Comparison of ENCODE assay signal across 8 cellular contexts in the genomic region with DNA sequence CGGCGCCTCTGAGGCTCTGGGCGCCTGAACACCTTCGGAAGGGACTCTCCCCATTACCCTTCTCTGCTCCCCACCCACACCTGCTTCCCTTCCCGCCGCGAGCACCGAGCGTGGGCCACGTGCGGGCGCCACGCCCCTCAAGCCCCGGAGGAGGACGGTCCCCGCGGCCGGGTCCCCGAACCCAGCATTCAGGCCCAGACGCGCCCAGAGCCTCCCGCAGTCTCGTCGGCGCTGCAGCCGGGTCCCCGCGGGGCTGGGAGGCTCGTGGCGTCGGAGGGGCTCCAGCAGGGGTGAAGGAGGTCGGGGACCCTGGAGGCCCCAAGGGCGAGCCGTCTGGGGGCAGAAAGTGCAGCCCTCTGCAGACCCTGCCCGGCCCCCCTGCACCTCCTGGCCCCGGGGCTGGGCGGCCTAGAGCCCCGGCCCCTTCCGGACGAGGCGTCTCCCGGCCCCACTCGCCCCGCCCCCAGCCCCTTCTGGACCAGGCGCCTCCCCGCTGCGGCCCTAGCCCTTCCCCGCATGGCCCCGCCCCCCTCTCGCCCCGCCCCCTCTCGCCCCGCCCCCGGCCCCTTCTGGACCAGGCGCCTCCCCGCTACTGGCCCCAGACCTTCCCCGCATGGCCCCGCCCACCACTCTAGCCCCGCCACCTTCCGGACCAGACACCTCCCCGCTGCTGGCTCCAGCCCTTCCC. TPM values are rescaled to one million over a fixed set of nuclear protein-coding genes. Genes with fewer than 3 reads are reported as not detected.
A peak's percentile ranks its signal among the peaks of the same experiment; 100 is the strongest.
DNase-seq lines count a peak whose midpoint lies in the region; ATAC-seq and TF ChIP-seq lines count a peak whose summit lies in the region.

No MANE protein-coding gene starts in this region.

- H3K36me3 Mint-ChIP-seq in osteocyte (ENCODE audit: unreplicated experiment), result no peaks in the 10 kb centered on the region

- H3K9me3 Mint-ChIP-seq in osteocyte (ENCODE audit: unreplicated experiment), result no peaks in the 10 kb centered on the region

- in situ Hi-C loops in SK-MEL-5 (cut with HindIII; ENCODE audit: low pct_unique_long_range_greater_than_20kb, low sequenced_read_pairs), result no loop called here

- peak overlapping the region; percentile 82 to 83 for H3K27ac ChIP-seq in tibial artery

- H3K4me3 ChIP-seq in tibial artery, result peak overlapping the region; percentile 60 to 65

- peaks cover 16% of the 10 kb centered on the region for H3K4me1 Mint-ChIP-seq in osteocyte (ENCODE audit: unreplicated experiment)

- peak overlapping the region; percentile 57 for H3K4me3 Mint-ChIP-seq in osteocyte (ENCODE audit: unreplicated experiment)

- peaks cover 3 to 47% (median 22%) of the 10 kb centered on the region in 4 donors for H3K4me1 ChIP-seq in tibial artery

- H3K27me3 ChIP-seq in tibial artery, result peaks cover 0 to 13% of the 10 kb centered on the region in 2 donors

- no peak overlapping the region for H3K27ac Mint-ChIP-seq in osteocyte (ENCODE audit: unreplicated experiment)

- peaks cover 6% of the 10 kb centered on the region for H3K27me3 Mint-ChIP-seq in osteocyte (ENCODE audit: unreplicated experiment)

- intact Hi-C loops in tibial artery (cut with DNase I; ENCODE audit: low total_unique reads), result no loop called here

- peak; percentile 58 for ATAC-seq in GM19328 (IDR thresholded peaks at IDR 0.05; ENCODE audit: unreplicated experiment)

- TF ChIP-seq CTCF in osteocyte (IDR thresholded peaks at IDR 0.05) (no peak), tibial artery (IDR thresholded peaks at IDR 0.05) (no peak)

- no peaks in the 10 kb centered on the region for H3K36me3 ChIP-seq in tibial artery

- H3K9me3 ChIP-seq in tibial artery, result no peaks in the 10 kb centered on the region

- DNase-seq in Ammon's horn (ENCODE audit: low spot score), result peak; percentile 80
- DNase-seq in HT1080 (ENCODE audit: low read depth), result peak; percentile 42
- peak; percentile 85 for DNase-seq in SK-MEL-5 (ENCODE audit: low read depth, low spot score)
- DNase-seq in activated naive CD4-positive, alpha-beta T cell (lab: John Stamatoyannopoulos, UW), result peak; percentile 54 to 86 (median 80)
- peak; percentile 99 for DNase-seq in germinal center (ENCODE audit: low spot score)
- DNase-seq in osteocyte (ENCODE audit: extremely low spot score, unreplicated experiment), result peak; percentile 92
- DNase-seq in tibial artery, result peak; percentile 87 to 93

RNA-seq across cellular contexts. Expression of a gene that starts 0.4 kb away (rescaled TPM):
- 0.26 and 1.1 TPM in 2 replicates for total RNA-seq in HT1080 (2014; rRNA removed; shearing (Covaris generic))
- 0.66 and 2.5 TPM in 2 replicates for polyA plus RNA-seq in HT1080 (2015; cell fraction: cytosol; rRNA removed)
- polyA plus RNA-seq in HT1080 (2015; cell fraction: nucleus; rRNA removed), result 0.64 TPM in 1 of 2 replicates, not detected in the other
- total RNA-seq in SK-MEL-5 (2014; rRNA removed; shearing (Covaris generic)), result 2.9 and 4.4 TPM in 2 replicates
- 5.8 and 10.1 TPM in 2 replicates for polyA plus RNA-seq in SK-MEL-5 (2015; cell fraction: cytosol; rRNA removed)
- not detected in 2 replicates for polyA plus RNA-seq in SK-MEL-5 (2015; cell fraction: nucleus; rRNA removed)
- total RNA-seq in osteocyte, result 0.73 and 1.3 TPM in 2 replicates

RNA-seq across cellular contexts. Expression of a gene that starts 19.9 kb away (rescaled TPM):
- not detected in 2 replicates for total RNA-seq in HT1080 (2014; rRNA removed; shearing (Covaris generic))
- polyA plus RNA-seq in HT1080 (2015; cell fraction: cytosol; rRNA removed), result not detected in 2 replicates
- polyA plus RNA-seq in HT1080 (2015; cell fraction: nucleus; rRNA removed), result not detected in 2 replicates
- 0.05 TPM in 1 of 2 replicates, not detected in the other for total RNA-seq in SK-MEL-5 (2014; rRNA removed; shearing (Covaris generic))
- polyA plus RNA-seq in SK-MEL-5 (2015; cell fraction: cytosol; rRNA removed), result not detected in 2 replicates
- not detected in 2 replicates for polyA plus RNA-seq in SK-MEL-5 (2015; cell fraction: nucleus; rRNA removed)
- not detected in 2 replicates for total RNA-seq in osteocyte

RNA-seq across cellular contexts. Expression of a gene that starts 24.1 kb away (rescaled TPM):
- 46.2 and 59.1 TPM in 2 replicates for total RNA-seq in HT1080 (2014; rRNA removed; shearing (Covaris generic))
- 37.4 and 42.9 TPM in 2 replicates for polyA plus RNA-seq in HT1080 (2015; cell fraction: cytosol; rRNA removed)
- polyA plus RNA-seq in HT1080 (2015; cell fraction: nucleus; rRNA removed), result 67.7 and 70.6 TPM in 2 replicates
- 27.9 and 40.6 TPM in 2 replicates for total RNA-seq in SK-MEL-5 (2014; rRNA removed; shearing (Covaris generic))
- 45.6 and 46.3 TPM in 2 replicates for polyA plus RNA-seq in SK-MEL-5 (2015; cell fraction: cytosol; rRNA removed)
- 48.1 and 57.4 TPM in 2 replicates for polyA plus RNA-seq in SK-MEL-5 (2015; cell fraction: nucleus; rRNA removed)
- 52.3 and 59.5 TPM in 2 replicates for total RNA-seq in osteocyte

Comparison
In these comparisons a context has a peak if more than half of its experiments do, and no peak if none do; other contexts are left out.
1. Peak in every context shown above with its lines: DNase-seq, ATAC-seq, H3K4me3 ChIP-seq and H3K27ac ChIP-seq.
2. DNase-seq: peak in every context shown above with its lines; median percentile 99 in germinal center; 92 in osteocyte; 90 in tibial artery; 85 in SK-MEL-5; 80 in activated naive CD4-positive, alpha-beta T cell; 80 in Ammon's horn; 42 in HT1080.